ENCODE assay signal across 8 cellular contexts in genomic region chr19:33374406-33374703, GRCh38. TPM values are rescaled to one million over a fixed set of nuclear protein-coding genes. Genes with fewer than 3 reads are reported as not detected.
A peak's percentile ranks its signal among the peaks of the same experiment; 100 is the strongest.
DNase-seq lines count a peak whose midpoint lies in the region; ATAC-seq and TF ChIP-seq lines count a peak whose summit lies in the region.

No MANE protein-coding gene starts in this region.

- no peak overlapping the region for H2AFZ ChIP-seq in smooth muscle cell (ENCODE audit: low read depth)

- H3K9me3 Mint-ChIP-seq in activated naive CD8-positive, alpha-beta T cell treated with anti-CD3 and anti-CD28 coated beads, Interleukin-2, amount 10 ng/mL, durations not matched to agents 7 days and 5 days, result no peaks in the 10 kb centered on the region

- H3K9me3 ChIP-seq in iPS-18c (ENCODE audit: control insufficient read depth, insufficient read depth, low read length), result no peaks in the 10 kb centered on the region
- no peaks in the 10 kb centered on the region for H3K9me3 ChIP-seq in smooth muscle cell (replicated peaks; ENCODE audit: low read depth)

- WGBS in smooth muscle cell (ENCODE audit: low lambda C conversion rate), result 1% methylated on average over 12 of the region's 12 CpGs

- peak; percentile 26 for DNase-seq in ELF-1 (ENCODE audit: low read depth, low spot score)
- DNase-seq in NCI-H1694 treated with DMSO at 0.1 percent for 48 hours (lab: John Stamatoyannopoulos, UW), result peak; percentile 38
- DNase-seq in activated naive CD8-positive, alpha-beta T cell treated with anti-CD3 and anti-CD28 coated beads, Interleukin-2, amount 10 ng/mL, durations not matched to agents 7 days and 5 days, result no peak
- DNase-seq in smooth muscle cell (lab: John Stamatoyannopoulos, UW; ENCODE audit: unreplicated experiment), result no peak

- H3K27ac ChIP-seq in smooth muscle cell (ENCODE audit: low read depth), result peak overlapping the region; percentile 98

- peak overlapping the region; percentile 85 for H3K4me2 ChIP-seq in smooth muscle cell

- no peaks in the 10 kb centered on the region for H3K36me3 ChIP-seq in smooth muscle cell (ENCODE audit: low read depth)

- no peak for TF ChIP-seq CTCF in smooth muscle cell (IDR thresholded peaks at IDR 0.05; ENCODE audit: borderline replicate concordance, insufficient read depth, poor library complexity, severe bottlenecking)

- H3K4me3 Mint-ChIP-seq in activated naive CD8-positive, alpha-beta T cell treated with anti-CD3 and anti-CD28 coated beads, Interleukin-2, amount 10 ng/mL, durations not matched to agents 7 days and 5 days, result peak overlapping the region; percentile 87

- H3K27me3 ChIP-seq in smooth muscle cell (ENCODE audit: low read depth), result no peaks in the 10 kb centered on the region

- peaks cover 53% of the 10 kb centered on the region for H3K79me2 ChIP-seq in smooth muscle cell (ENCODE audit: low read depth)

- H3K27ac Mint-ChIP-seq in activated naive CD8-positive, alpha-beta T cell treated with anti-CD3 and anti-CD28 coated beads, Interleukin-2, amount 10 ng/mL, durations not matched to agents 7 days and 5 days, result peak overlapping the region; percentile 78

- H3K4me3 ChIP-seq in iPS-18c (ENCODE audit: insufficient read depth, low read depth, low read length), result peak overlapping the region; percentile 74
- peak overlapping the region; percentile 69 for H3K4me3 ChIP-seq in smooth muscle cell

- peaks cover 2% of the 10 kb centered on the region for H3K27me3 Mint-ChIP-seq in activated naive CD8-positive, alpha-beta T cell treated with anti-CD3 and anti-CD28 coated beads, Interleukin-2, amount 10 ng/mL, durations not matched to agents 7 days and 5 days

- H4K20me1 ChIP-seq in smooth muscle cell (ENCODE audit: low read depth), result peaks cover 52% of the 10 kb centered on the region

- no peak for ATAC-seq in activated naive CD8-positive, alpha-beta T cell treated with anti-CD3 and anti-CD28 coated beads, Interleukin-2, amount 10 ng/mL, durations not matched to agents 7 days and 5 days (ENCODE audit: low read depth)
- ATAC-seq in HG02759 (IDR thresholded peaks at IDR 0.05; ENCODE audit: unreplicated experiment) (no peak), HG02678 (IDR thresholded peaks at IDR 0.05; ENCODE audit: unreplicated experiment) (no peak), esophagus mucosa (no peak)

- POLR2A ChIA-PET in activated naive CD8-positive, alpha-beta T cell treated with anti-CD3 and anti-CD28 coated beads, Interleukin-2, amount 10 ng/mL, durations not matched to agents 7 days and 5 days (lab: Charles Lee), result interaction anchor here (1.0 to 2.9 kb wide), 5 partner anchors 11 to 985 kb away, joined by 3 to 9 read pairs (median 3); partner anchors contain the start of gene CEBPA

- H3F3A ChIP-seq in smooth muscle cell (ENCODE audit: low read depth), result no peaks in the 10 kb centered on the region

- H3K4me1 ChIP-seq in smooth muscle cell (ENCODE audit: low read depth), result peaks cover 18% of the 10 kb centered on the region

- H3K9ac ChIP-seq in smooth muscle cell (ENCODE audit: low read depth), result peak overlapping the region; percentile 86

- peaks cover 14% of the 10 kb centered on the region for H3K36me3 Mint-ChIP-seq in activated naive CD8-positive, alpha-beta T cell treated with anti-CD3 and anti-CD28 coated beads, Interleukin-2, amount 10 ng/mL, durations not matched to agents 7 days and 5 days

- peaks cover 32% of the 10 kb centered on the region for H3K4me1 Mint-ChIP-seq in activated naive CD8-positive, alpha-beta T cell treated with anti-CD3 and anti-CD28 coated beads, Interleukin-2, amount 10 ng/mL, durations not matched to agents 7 days and 5 days

RNA-seq across cellular contexts. Expression of gene CEBPG, which starts 0.8 kb away (rescaled TPM):
- total RNA-seq in activated naive CD8-positive, alpha-beta T cell treated with anti-CD3 and anti-CD28 coated beads, Interleukin-2, amount 10 ng/mL, durations not matched to agents 7 days and 5 days, result 10 to 100 TPM; 26.2 to 26.3 TPM
- total RNA-seq in smooth muscle cell, result 27.8 and 29.9 TPM in 2 replicates
- 15.3 and 17.1 TPM in 2 replicates for polyA plus RNA-seq in smooth muscle cell
- 26.5 TPM for total RNA-seq in esophagus mucosa

Comparison
In these comparisons a context has a peak if more than half of its experiments do, and no peak if none do; other contexts are left out.
1. DNase-seq: peak in ELF-1 (single experiment) and NCI-H1694 treated with DMSO at 0.1 percent for 48 hours (single experiment); none in activated naive CD8-positive, alpha-beta T cell treated with anti-CD3 and anti-CD28 coated beads, Interleukin-2, amount 10 ng/mL, durations not matched to agents 7 days and 5 days (single experiment) and smooth muscle cell (single experiment).